16 cellular contexts compared by ENCODE assay signal in the genomic region with DNA sequence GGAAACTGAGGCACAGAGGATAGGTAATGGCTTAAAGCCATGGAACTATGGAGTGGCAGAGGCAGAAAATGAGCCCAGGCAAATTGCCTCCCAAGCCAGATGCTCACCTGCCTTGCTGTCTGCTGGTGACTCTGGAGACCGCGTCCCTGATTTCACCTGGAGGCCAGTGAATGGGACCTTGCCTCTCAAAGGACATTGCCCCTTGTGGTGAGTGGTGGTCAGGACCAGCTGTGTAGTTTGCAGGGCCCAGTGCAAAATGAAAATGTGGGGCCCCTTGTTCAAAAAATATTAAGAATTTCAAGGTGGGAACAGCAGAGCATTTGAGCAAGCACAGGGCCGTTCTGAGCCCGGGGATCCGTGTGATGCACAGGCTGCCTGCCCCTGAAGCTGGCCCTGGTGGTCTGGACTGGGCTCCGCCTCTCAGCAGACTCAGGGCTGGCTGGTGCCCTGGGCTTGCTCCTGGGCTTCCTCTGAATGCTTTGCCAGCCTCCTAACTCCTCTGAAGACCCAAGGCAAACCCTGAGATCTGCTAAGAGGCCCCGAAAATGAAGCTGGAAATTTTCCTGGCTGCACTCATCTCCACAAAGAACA. TPM values are rescaled to one million over a fixed set of nuclear protein-coding genes. Genes with fewer than 3 reads are reported as not detected.
DNase-seq lines count a peak whose midpoint lies in the region; TF ChIP-seq lines count a peak whose summit lies in the region.
"Had no signal": no experiment of that assay in that cellular context is flagged by ENCODE, and none has a peak within 500 bp of the region (broad histone marks: within the 10 kb centered on the region; RNA-seq: fewer than 3 reads in every experiment).

No MANE protein-coding gene starts in this region.

- H4K20me1 ChIP-seq in SK-N-SH (ENCODE audit: insufficient read depth), result no peaks in the 10 kb centered on the region

- WGBS in SK-N-SH (ENCODE audit: low lambda C conversion rate), result 88% methylated on average over 7 of the region's 7 CpGs

- no peak overlapping the region for H3K4me3 Mint-ChIP-seq in type B pancreatic cell
- H3K4me3 Mint-ChIP-seq: dendritic cell treated with granulocyte-macrophage colony-stimulating factor and Interleukin-4, amounts not matched to agents 40 ng/mL and 50 ng/mL, for 4 days had no signal

- no peak overlapping the region for H3K9ac ChIP-seq in SK-N-SH

- no peak for TF ChIP-seq RAD21 in SK-N-SH (IDR thresholded peaks at IDR 0.05; ENCODE audit: low read length)

- TF ChIP-seq EP300 in SK-N-SH (IDR thresholded peaks at IDR 0.05; ENCODE audit: borderline replicate concordance in 1 of 2, low read depth in 1 of 2, low read length in 1 of 2), result no peak

- no peaks in the 10 kb centered on the region for H3K27me3 ChIP-seq in SK-N-SH (ENCODE audit: insufficient read depth)

- H3K9me2 ChIP-seq in SK-N-SH, result no peaks in the 10 kb centered on the region

- no peaks in the 10 kb centered on the region for H3K27me3 Mint-ChIP-seq in type B pancreatic cell

- CTCF ChIA-PET in SK-N-SH (lab: Yijun Ruan, JAX), result interaction anchor here (0.9 to 1.5 kb wide), 5 partner anchors 9 to 127 kb away, joined by 3 to 5 read pairs (median 4); no protein-coding TSS in a partner anchor

- H3K36me3 Mint-ChIP-seq in type B pancreatic cell, result no peaks in the 10 kb centered on the region

- H3K4me1 ChIP-seq in SK-N-SH (ENCODE audit: control insufficient read depth in 1 of 2, insufficient read depth in 2 of 2, low read depth in 1 of 2, low read length in 1 of 2), result no peaks in the 10 kb centered on the region; a peak in 1 of 4 replicates
- H3K4me1 ChIP-seq: tibial nerve had no signal

- peak; percentile 30 for DNase-seq in activated effector memory CD4-positive, alpha-beta T cell treated with anti-CD3 and anti-CD28 coated beads, Interleukin-2, amount 50 U/mL, for 16 hours
- DNase-seq in activated effector memory CD4-positive, alpha-beta T cell treated with Interleukin-2 at 50 U/mL for 16 hours, result no peak
- no peak for DNase-seq in SK-N-SH
- DNase-seq in foreskin fibroblast, result no peak
- DNase-seq in type B pancreatic cell (ENCODE audit: extremely low spot score, unreplicated experiment), result no peak
- no peak for DNase-seq in NCI-H510A (lab: John Stamatoyannopoulos, UW)
- DNase-seq in cerebellar nuclear complex (lab: John Stamatoyannopoulos, UW), result no peak
- no peak for DNase-seq in dermis blood vessel endothelial cell
- DNase-seq: activated CD4-positive, CD25-positive, alpha-beta regulatory T cell treated with anti-CD3 and anti-CD28 coated beads, Interleukin-2, amount 50 U/mL, for 72 hours; activated CD8-positive, alpha-beta memory T cell treated with anti-CD3 and anti-CD28 coated beads, Interleukin-2, amount 50 U/mL, for 48 hours; DMS53; Kasumi-1; NCI-H1930 had no signal

- TF ChIP-seq CTCF in SK-N-SH (IDR thresholded peaks at IDR 0.05) (peak; percentile 31; the same call in 1 of the 2 replicates), foreskin fibroblast (IDR thresholded peaks at IDR 0.05; ENCODE audit: low read depth, low read length) (peak; percentile 2), type B pancreatic cell (conservative IDR thresholded peaks at IDR 0.05) (peak; percentile 62)

- no peak overlapping the region for H2AFZ ChIP-seq in SK-N-SH (ENCODE audit: low read depth)

- no peak overlapping the region for H3K27ac Mint-ChIP-seq in type B pancreatic cell
- H3K27ac Mint-ChIP-seq: dendritic cell treated with granulocyte-macrophage colony-stimulating factor and Interleukin-4, amounts not matched to agents 40 ng/mL and 50 ng/mL, for 4 days had no signal

- POLR2A ChIA-PET in SK-N-SH (lab: Yijun Ruan, JAX), result no interaction called here

- no peak overlapping the region for H3K4me3 ChIP-seq in SK-N-SH (ENCODE audit: low read depth in 2 of 2, low read length in 1 of 2)
- H3K4me3 ChIP-seq in foreskin fibroblast (ENCODE audit: low read depth in 1 of 2, low read length in 2 of 2), result no peak overlapping the region
- H3K4me3 ChIP-seq: GM12878, tibial nerve had no signal

- H3K9me3 Mint-ChIP-seq in type B pancreatic cell, result no peaks in the 10 kb centered on the region
- H3K9me3 Mint-ChIP-seq: dendritic cell treated with granulocyte-macrophage colony-stimulating factor and Interleukin-4, amounts not matched to agents 40 ng/mL and 50 ng/mL, for 4 days had no signal

- no peak overlapping the region for H3K27ac ChIP-seq in SK-N-SH (ENCODE audit: low read depth in 2 of 2, low read length in 1 of 2)
- H3K27ac ChIP-seq: tibial nerve had no signal

- no peaks in the 10 kb centered on the region for H3K9me3 ChIP-seq in SK-N-SH

- no peaks in the 10 kb centered on the region for H3K36me3 ChIP-seq in SK-N-SH (replicated peaks in 1 of 2; ENCODE audit: control insufficient read depth in 1 of 2, insufficient read depth in 2 of 2, low read length in 1 of 2)
- H3K36me3 ChIP-seq: tibial nerve had no signal

- H3F3A ChIP-seq in SK-N-SH (replicated peaks; ENCODE audit: insufficient read depth), result no peaks in the 10 kb centered on the region

- H3K79me2 ChIP-seq in SK-N-SH (ENCODE audit: insufficient read depth), result no peaks in the 10 kb centered on the region

- no peaks in the 10 kb centered on the region for H3K4me1 Mint-ChIP-seq in type B pancreatic cell (ENCODE audit: unreplicated experiment)

- H3K4me2 ChIP-seq in SK-N-SH, result no peak overlapping the region

TF ChIP-seq in SK-N-SH, 30 proteins besides CTCF, POLR2A, EP300 and RAD21:
- TF ChIP-seq TEAD4 (IDR thresholded peaks at IDR 0.05; ENCODE audit: borderline replicate concordance, insufficient read depth) (no peak), SMC3 (IDR thresholded peaks at IDR 0.05; ENCODE audit: low read depth, low read length) (no peak), IRF3 (IDR thresholded peaks at IDR 0.05; ENCODE audit: low read depth, low read length) (no peak), GABPA (IDR thresholded peaks at IDR 0.05; ENCODE audit: low read depth) (no peak), YY1 (IDR thresholded peaks at IDR 0.05; ENCODE audit: low read depth) (no peak), NFIC (IDR thresholded peaks at IDR 0.05; ENCODE audit: borderline replicate concordance) (no peak), RXRA (IDR thresholded peaks at IDR 0.05; ENCODE audit: borderline replicate concordance, low read depth) (no peak), GATA2 (CRISPR knock-in tag; IDR thresholded peaks at IDR 0.05) (no peak), RFX5 (IDR thresholded peaks at IDR 0.05; ENCODE audit: low read length) (no peak), POLR2AphosphoS5 (IDR thresholded peaks at IDR 0.05; ENCODE audit: low read depth, low read length) (no peak), ELF1 (IDR thresholded peaks at IDR 0.05) (no peak), JUND (IDR thresholded peaks at IDR 0.05) (no peak), TAF1 (IDR thresholded peaks at IDR 0.05; ENCODE audit: borderline replicate concordance, low read depth, low read length) (no peak), CHD2 (IDR thresholded peaks at IDR 0.05; ENCODE audit: low read length, partially characterized antibody) (no peak), RCOR1 (IDR thresholded peaks at IDR 0.05; ENCODE audit: low read length) (no peak), MXI1 (IDR thresholded peaks at IDR 0.05; ENCODE audit: low read depth, low read length) (no peak), MEF2A (IDR thresholded peaks at IDR 0.05; ENCODE audit: borderline replicate concordance, low read depth) (no peak)

RNA-seq across cellular contexts. Expression of gene KCNG1, which starts 19.8 kb away (rescaled TPM):
- polyA plus RNA-seq in SK-N-SH (2012; rRNA removed), result 11.2 and 13.8 TPM in 2 replicates
- 5.9 and 9.2 TPM in 2 replicates for polyA plus RNA-seq in SK-N-SH (2012; cell fraction: cytosol; rRNA removed)
- 17.5 and 21.8 TPM in 2 replicates for polyA plus RNA-seq in SK-N-SH (2012; cell fraction: nucleus; rRNA removed)
- total RNA-seq in type B pancreatic cell (ENCODE audit: low replicate concordance) (78.8 and 238 TPM in 2 replicates), dermis blood vessel endothelial cell (0.70 and 3.1 TPM in 2 replicates)
- total RNA-seq: GM12878 had no signal
- polyA plus RNA-seq: GM12878 had no signal

Comparison
In these comparisons a context has a peak if more than half of its experiments do, and no peak if none do; other contexts are left out.
1. CTCF ChIP-seq: peak in every context shown above with its lines; median percentile 62 in type B pancreatic cell; 31 in SK-N-SH; 2 in foreskin fibroblast.
2. RNA of gene KCNG1, which starts 19.8 kb away (total RNA-seq): 78.8 to 238 TPM in type B pancreatic cell; 0.70 to 3.1 TPM in dermis blood vessel endothelial cell; every median in the first group is over 10 times any median in the second.